In the genomic region with DNA sequence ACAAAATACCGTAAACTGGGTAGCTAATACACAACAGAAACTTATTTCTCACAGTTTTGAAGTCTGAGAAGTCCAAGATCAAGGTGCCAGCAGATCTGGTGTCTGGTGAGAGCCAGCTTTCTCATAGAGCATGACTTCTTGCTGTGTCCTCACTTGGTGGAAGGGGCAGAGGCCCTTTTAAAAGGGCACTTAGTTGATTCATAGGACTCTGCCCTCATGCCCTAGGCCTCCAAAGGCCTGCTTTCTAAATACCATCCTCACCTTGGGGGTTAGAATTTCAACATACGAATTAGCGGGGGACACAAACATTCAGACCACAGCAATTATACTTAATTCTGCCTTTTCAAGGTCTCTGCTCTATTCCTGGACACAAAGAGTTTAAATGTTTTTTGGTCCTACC, we compare ENCODE assay signal across 1 cellular context.
TF ChIP-seq lines count a peak whose summit lies in the region.

No MANE protein-coding gene starts in this region.

TF ChIP-seq in K562, 482 proteins besides CTCF, POLR2A, EP300 and RAD21:
- TF ChIP-seq, protein P1, sequence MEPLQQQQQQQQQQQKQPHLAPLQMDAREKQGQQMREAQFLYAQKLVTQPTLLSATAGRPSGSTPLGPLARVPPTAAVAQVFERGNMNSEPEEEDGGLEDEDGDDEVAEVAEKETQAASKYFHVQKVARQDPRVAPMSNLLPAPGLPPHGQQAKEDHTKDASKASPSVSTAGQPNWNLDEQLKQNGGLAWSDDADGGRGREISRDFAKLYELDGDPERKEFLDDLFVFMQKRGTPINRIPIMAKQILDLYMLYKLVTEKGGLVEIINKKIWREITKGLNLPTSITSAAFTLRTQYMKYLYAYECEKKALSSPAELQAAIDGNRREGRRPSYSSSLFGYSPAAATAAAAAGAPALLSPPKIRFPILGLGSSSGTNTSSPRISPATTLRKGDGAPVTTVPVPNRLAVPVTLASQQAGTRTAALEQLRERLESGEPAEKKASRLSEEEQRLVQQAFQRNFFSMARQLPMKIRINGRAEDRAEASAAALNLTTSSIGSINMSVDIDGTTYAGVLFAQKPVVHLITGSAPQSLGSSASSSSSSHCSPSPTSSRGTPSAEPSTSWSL (CRISPR knock-in tag; IDR thresholded peaks at IDR 0.05; ENCODE audit: borderline replicate concordance), result no peak
- no peak for TF ChIP-seq E2F4 (CRISPR knock-in tag; IDR thresholded peaks at IDR 0.05; ENCODE audit: low read depth)
- TF ChIP-seq TOE1 (IDR thresholded peaks at IDR 0.05; ENCODE audit: borderline replicate concordance), result no peak
- TF ChIP-seq TOE1 (CRISPR knock-in tag; IDR thresholded peaks at IDR 0.05; ENCODE audit: borderline replicate concordance, low read depth), result no peak
- no peak for TF ChIP-seq KAT7 (CRISPR knock-in tag; IDR thresholded peaks at IDR 0.05; ENCODE audit: borderline replicate concordance)
- no peak for TF ChIP-seq ZSCAN29 (IDR thresholded peaks at IDR 0.05)
- TF ChIP-seq ELF2 (CRISPR knock-in tag; IDR thresholded peaks at IDR 0.05), result no peak
- no peak for TF ChIP-seq HINFP (tag; conservative IDR thresholded peaks at IDR 0.05; ENCODE audit: low read depth)
- TF ChIP-seq, protein P2, sequence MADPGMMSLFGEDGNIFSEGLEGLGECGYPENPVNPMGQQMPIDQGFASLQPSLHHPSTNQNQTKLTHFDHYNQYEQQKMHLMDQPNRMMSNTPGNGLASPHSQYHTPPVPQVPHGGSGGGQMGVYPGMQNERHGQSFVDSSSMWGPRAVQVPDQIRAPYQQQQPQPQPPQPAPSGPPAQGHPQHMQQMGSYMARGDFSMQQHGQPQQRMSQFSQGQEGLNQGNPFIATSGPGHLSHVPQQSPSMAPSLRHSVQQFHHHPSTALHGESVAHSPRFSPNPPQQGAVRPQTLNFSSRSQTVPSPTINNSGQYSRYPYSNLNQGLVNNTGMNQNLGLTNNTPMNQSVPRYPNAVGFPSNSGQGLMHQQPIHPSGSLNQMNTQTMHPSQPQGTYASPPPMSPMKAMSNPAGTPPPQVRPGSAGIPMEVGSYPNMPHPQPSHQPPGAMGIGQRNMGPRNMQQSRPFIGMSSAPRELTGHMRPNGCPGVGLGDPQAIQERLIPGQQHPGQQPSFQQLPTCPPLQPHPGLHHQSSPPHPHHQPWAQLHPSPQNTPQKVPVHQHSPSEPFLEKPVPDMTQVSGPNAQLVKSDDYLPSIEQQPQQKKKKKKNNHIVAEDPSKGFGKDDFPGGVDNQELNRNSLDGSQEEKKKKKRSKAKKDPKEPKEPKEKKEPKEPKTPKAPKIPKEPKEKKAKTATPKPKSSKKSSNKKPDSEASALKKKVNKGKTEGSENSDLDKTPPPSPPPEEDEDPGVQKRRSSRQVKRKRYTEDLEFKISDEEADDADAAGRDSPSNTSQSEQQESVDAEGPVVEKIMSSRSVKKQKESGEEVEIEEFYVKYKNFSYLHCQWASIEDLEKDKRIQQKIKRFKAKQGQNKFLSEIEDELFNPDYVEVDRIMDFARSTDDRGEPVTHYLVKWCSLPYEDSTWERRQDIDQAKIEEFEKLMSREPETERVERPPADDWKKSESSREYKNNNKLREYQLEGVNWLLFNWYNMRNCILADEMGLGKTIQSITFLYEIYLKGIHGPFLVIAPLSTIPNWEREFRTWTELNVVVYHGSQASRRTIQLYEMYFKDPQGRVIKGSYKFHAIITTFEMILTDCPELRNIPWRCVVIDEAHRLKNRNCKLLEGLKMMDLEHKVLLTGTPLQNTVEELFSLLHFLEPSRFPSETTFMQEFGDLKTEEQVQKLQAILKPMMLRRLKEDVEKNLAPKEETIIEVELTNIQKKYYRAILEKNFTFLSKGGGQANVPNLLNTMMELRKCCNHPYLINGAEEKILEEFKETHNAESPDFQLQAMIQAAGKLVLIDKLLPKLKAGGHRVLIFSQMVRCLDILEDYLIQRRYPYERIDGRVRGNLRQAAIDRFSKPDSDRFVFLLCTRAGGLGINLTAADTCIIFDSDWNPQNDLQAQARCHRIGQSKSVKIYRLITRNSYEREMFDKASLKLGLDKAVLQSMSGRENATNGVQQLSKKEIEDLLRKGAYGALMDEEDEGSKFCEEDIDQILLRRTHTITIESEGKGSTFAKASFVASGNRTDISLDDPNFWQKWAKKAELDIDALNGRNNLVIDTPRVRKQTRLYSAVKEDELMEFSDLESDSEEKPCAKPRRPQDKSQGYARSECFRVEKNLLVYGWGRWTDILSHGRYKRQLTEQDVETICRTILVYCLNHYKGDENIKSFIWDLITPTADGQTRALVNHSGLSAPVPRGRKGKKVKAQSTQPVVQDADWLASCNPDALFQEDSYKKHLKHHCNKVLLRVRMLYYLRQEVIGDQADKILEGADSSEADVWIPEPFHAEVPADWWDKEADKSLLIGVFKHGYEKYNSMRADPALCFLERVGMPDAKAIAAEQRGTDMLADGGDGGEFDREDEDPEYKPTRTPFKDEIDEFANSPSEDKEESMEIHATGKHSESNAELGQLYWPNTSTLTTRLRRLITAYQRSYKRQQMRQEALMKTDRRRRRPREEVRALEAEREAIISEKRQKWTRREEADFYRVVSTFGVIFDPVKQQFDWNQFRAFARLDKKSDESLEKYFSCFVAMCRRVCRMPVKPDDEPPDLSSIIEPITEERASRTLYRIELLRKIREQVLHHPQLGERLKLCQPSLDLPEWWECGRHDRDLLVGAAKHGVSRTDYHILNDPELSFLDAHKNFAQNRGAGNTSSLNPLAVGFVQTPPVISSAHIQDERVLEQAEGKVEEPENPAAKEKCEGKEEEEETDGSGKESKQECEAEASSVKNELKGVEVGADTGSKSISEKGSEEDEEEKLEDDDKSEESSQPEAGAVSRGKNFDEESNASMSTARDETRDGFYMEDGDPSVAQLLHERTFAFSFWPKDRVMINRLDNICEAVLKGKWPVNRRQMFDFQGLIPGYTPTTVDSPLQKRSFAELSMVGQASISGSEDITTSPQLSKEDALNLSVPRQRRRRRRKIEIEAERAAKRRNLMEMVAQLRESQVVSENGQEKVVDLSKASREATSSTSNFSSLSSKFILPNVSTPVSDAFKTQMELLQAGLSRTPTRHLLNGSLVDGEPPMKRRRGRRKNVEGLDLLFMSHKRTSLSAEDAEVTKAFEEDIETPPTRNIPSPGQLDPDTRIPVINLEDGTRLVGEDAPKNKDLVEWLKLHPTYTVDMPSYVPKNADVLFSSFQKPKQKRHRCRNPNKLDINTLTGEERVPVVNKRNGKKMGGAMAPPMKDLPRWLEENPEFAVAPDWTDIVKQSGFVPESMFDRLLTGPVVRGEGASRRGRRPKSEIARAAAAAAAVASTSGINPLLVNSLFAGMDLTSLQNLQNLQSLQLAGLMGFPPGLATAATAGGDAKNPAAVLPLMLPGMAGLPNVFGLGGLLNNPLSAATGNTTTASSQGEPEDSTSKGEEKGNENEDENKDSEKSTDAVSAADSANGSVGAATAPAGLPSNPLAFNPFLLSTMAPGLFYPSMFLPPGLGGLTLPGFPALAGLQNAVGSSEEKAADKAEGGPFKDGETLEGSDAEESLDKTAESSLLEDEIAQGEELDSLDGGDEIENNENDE (IDR thresholded peaks at IDR 0.05; ENCODE audit: low read depth, low read length), result no peak
- no peak for TF ChIP-seq IRF2 (CRISPR knock-in tag; IDR thresholded peaks at IDR 0.05)
- no peak for TF ChIP-seq EP400 (IDR thresholded peaks at IDR 0.05)
- no peak for TF ChIP-seq TFAP4 (CRISPR knock-in tag; IDR thresholded peaks at IDR 0.05; ENCODE audit: borderline replicate concordance)
- no peak for TF ChIP-seq PHF20 (IDR thresholded peaks at IDR 0.05; ENCODE audit: partially characterized antibody)
- no peak for TF ChIP-seq CCNT2 (IDR thresholded peaks at IDR 0.05; ENCODE audit: borderline replicate concordance, extremely low read depth, insufficient read length, low read depth, low read length)
- TF ChIP-seq JUN (IDR thresholded peaks at IDR 0.05; ENCODE audit: borderline replicate concordance, low read depth, low read length), result no peak
- TF ChIP-seq JUN (CRISPR knock-in tag; IDR thresholded peaks at IDR 0.05; ENCODE audit: borderline replicate concordance), result no peak
- TF ChIP-seq LCOR (CRISPR knock-in tag; IDR thresholded peaks at IDR 0.05), result no peak
- no peak for TF ChIP-seq MYNN (IDR thresholded peaks at IDR 0.05)
- TF ChIP-seq MYNN (CRISPR knock-in tag; IDR thresholded peaks at IDR 0.05), result no peak
- no peak for TF ChIP-seq RBFOX2 (IDR thresholded peaks at IDR 0.05; ENCODE audit: low read depth, low read length)
- no peak for TF ChIP-seq TSHZ1 (CRISPR knock-in tag; IDR thresholded peaks at IDR 0.05)
- TF ChIP-seq, protein P3, sequence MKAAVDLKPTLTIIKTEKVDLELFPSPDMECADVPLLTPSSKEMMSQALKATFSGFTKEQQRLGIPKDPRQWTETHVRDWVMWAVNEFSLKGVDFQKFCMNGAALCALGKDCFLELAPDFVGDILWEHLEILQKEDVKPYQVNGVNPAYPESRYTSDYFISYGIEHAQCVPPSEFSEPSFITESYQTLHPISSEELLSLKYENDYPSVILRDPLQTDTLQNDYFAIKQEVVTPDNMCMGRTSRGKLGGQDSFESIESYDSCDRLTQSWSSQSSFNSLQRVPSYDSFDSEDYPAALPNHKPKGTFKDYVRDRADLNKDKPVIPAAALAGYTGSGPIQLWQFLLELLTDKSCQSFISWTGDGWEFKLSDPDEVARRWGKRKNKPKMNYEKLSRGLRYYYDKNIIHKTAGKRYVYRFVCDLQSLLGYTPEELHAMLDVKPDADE (conservative IDR thresholded peaks at IDR 0.05; ENCODE audit: control insufficient read depth, low read depth, low read length), result no peak
- TF ChIP-seq PKNOX1 (IDR thresholded peaks at IDR 0.05), result no peak
